ENCODE assay signal across 13 cellular contexts in genomic region chr15:38560456-38560926, GRCh38. TPM values are rescaled to one million over a fixed set of nuclear protein-coding genes. Genes with fewer than 3 reads are reported as not detected.
DNase-seq lines count a peak whose midpoint lies in the region; ATAC-seq lines count a peak whose summit lies in the region.
"Had no signal": no experiment of that assay in that cellular context is flagged by ENCODE, and none has a peak within 500 bp of the region (broad histone marks: within the 10 kb centered on the region; RNA-seq: fewer than 3 reads in every experiment).

No MANE protein-coding gene starts in this region.

- H3K4me3 Mint-ChIP-seq in activated T-cell treated with anti-CD3 and anti-CD28 coated beads, Interleukin-2, amount 50 U/mL, for 4 hours, result peak overlapping the region; percentile 96
- H3K4me3 Mint-ChIP-seq in activated CD8-positive, alpha-beta T cell treated with anti-CD3 and anti-CD28 coated beads, Interleukin-2, amount 10 ng/mL, durations not matched to agents 7 days and 5 days, result peak overlapping the region; percentile 94
- H3K4me3 Mint-ChIP-seq in stimulated activated naive B cell treated with anti-CD40 and anti-IgM and Interleukin-4, amounts not matched to agents 10 μg/mL and 1 μg/mL and 100 μg/mL, for 72 hours, result no peak overlapping the region

- H3K27ac Mint-ChIP-seq in activated CD8-positive, alpha-beta T cell treated with anti-CD3 and anti-CD28 coated beads, Interleukin-2, amount 10 ng/mL, durations not matched to agents 7 days and 5 days, result peak overlapping the region; percentile 93
- H3K27ac Mint-ChIP-seq in stimulated activated naive B cell treated with anti-CD40 and anti-IgM and Interleukin-4, amounts not matched to agents 10 μg/mL and 1 μg/mL and 100 μg/mL, for 72 hours, result peak overlapping the region; percentile 47

- DNase-seq in activated T-cell treated with anti-CD3 and anti-CD28 coated beads, Interleukin-2, amount 50 U/mL, for 4 hours, result no peak
- DNase-seq in activated T-cell treated with anti-CD3 and anti-CD28 coated beads, Interleukin-2, amount 50 U/mL, for 1 hour, result no peak
- no peak for DNase-seq in activated CD8-positive, alpha-beta T cell treated with anti-CD3 and anti-CD28 coated beads, Interleukin-2, amount 10 ng/mL, durations not matched to agents 7 days and 5 days
- no peak for DNase-seq in stimulated activated naive B cell treated with anti-CD40 and anti-IgM and Interleukin-4, amounts not matched to agents 10 μg/mL and 1 μg/mL and 100 μg/mL, for 72 hours
- no peak for DNase-seq in stimulated activated CD8-positive, alpha-beta memory T cell treated with anti-CD3 and anti-CD28 coated beads, Interleukin-4, amount 100 ng/mL, for 48 hours
- DNase-seq: ACHN; activated effector memory CD4-positive, alpha-beta T cell treated with Interleukin-2 at 50 U/mL for 16 hours; NCI-H2029 treated with DMSO at 0.1 percent for 48 hours; PC-3; T1000 had no signal

- peak; percentile 19 to 24 for ATAC-seq in activated T-cell treated with anti-CD3 and anti-CD28 coated beads, Interleukin-2, amount 50 U/mL, for 4 hours
- ATAC-seq in HG02870 (IDR thresholded peaks at IDR 0.05; ENCODE audit: unreplicated experiment) (peak; percentile 35), GM21423 (IDR thresholded peaks at IDR 0.05; ENCODE audit: unreplicated experiment) (no peak), HG03457 (IDR thresholded peaks at IDR 0.05; ENCODE audit: unreplicated experiment) (no peak)
- no peak for ATAC-seq in activated CD8-positive, alpha-beta T cell treated with anti-CD3 and anti-CD28 coated beads, Interleukin-2, amount 10 ng/mL, durations not matched to agents 7 days and 5 days
- ATAC-seq in stimulated activated naive B cell treated with anti-CD40 and anti-IgM and Interleukin-4, amounts not matched to agents 10 μg/mL and 1 μg/mL and 100 μg/mL, for 72 hours (replicated peaks), result no peak
- ATAC-seq: PC-3 had no signal

- peaks cover 54% of the 10 kb centered on the region for H3K36me3 Mint-ChIP-seq in activated T-cell treated with anti-CD3 and anti-CD28 coated beads, Interleukin-2, amount 50 U/mL, for 4 hours (ENCODE audit: insufficient read depth)
- H3K36me3 Mint-ChIP-seq in activated CD8-positive, alpha-beta T cell treated with anti-CD3 and anti-CD28 coated beads, Interleukin-2, amount 10 ng/mL, durations not matched to agents 7 days and 5 days (ENCODE audit: low read depth), result peaks cover 83% of the 10 kb centered on the region
- peaks cover 28 to 30% of the 10 kb centered on the region in 2 donors for H3K36me3 Mint-ChIP-seq in stimulated activated naive B cell treated with anti-CD40 and anti-IgM and Interleukin-4, amounts not matched to agents 10 μg/mL and 1 μg/mL and 100 μg/mL, for 72 hours

- POLR2A ChIA-PET in activated CD8-positive, alpha-beta T cell treated with anti-CD3 and anti-CD28 coated beads, Interleukin-2, amount 10 ng/mL, durations not matched to agents 7 days and 5 days (lab: Charles Lee), result interaction anchor here (0.6 to 9.4 kb wide), 11 partner anchors 12 to 139 kb away, joined by 3 to 336 read pairs (median 4); partner anchors contain the start of gene FAM98B

- CTCF ChIA-PET in activated CD8-positive, alpha-beta T cell treated with anti-CD3 and anti-CD28 coated beads, Interleukin-2, amount 10 ng/mL, durations not matched to agents 7 days and 5 days (lab: Charles Lee), result interaction anchor here (0.8 to 9.3 kb wide), 13 partner anchors 8 to 138 kb away, joined by 3 to 572 read pairs (median 7); no protein-coding TSS in a partner anchor

- no peaks in the 10 kb centered on the region for H3K9me3 Mint-ChIP-seq in activated T-cell treated with anti-CD3 and anti-CD28 coated beads, Interleukin-2, amount 50 U/mL, for 4 hours
- no peaks in the 10 kb centered on the region for H3K9me3 Mint-ChIP-seq in activated CD8-positive, alpha-beta T cell treated with anti-CD3 and anti-CD28 coated beads, Interleukin-2, amount 10 ng/mL, durations not matched to agents 7 days and 5 days (ENCODE audit: insufficient read depth)
- no peaks in the 10 kb centered on the region for H3K9me3 Mint-ChIP-seq in stimulated activated naive B cell treated with anti-CD40 and anti-IgM and Interleukin-4, amounts not matched to agents 10 μg/mL and 1 μg/mL and 100 μg/mL, for 72 hours

- H3K27me3 Mint-ChIP-seq in activated T-cell treated with anti-CD3 and anti-CD28 coated beads, Interleukin-2, amount 50 U/mL, for 4 hours (ENCODE audit: low read depth), result no peaks in the 10 kb centered on the region
- no peaks in the 10 kb centered on the region for H3K27me3 Mint-ChIP-seq in activated CD8-positive, alpha-beta T cell treated with anti-CD3 and anti-CD28 coated beads, Interleukin-2, amount 10 ng/mL, durations not matched to agents 7 days and 5 days (ENCODE audit: low read depth)
- no peaks in the 10 kb centered on the region for H3K27me3 Mint-ChIP-seq in stimulated activated naive B cell treated with anti-CD40 and anti-IgM and Interleukin-4, amounts not matched to agents 10 μg/mL and 1 μg/mL and 100 μg/mL, for 72 hours

- H3K4me1 Mint-ChIP-seq in activated T-cell treated with anti-CD3 and anti-CD28 coated beads, Interleukin-2, amount 50 U/mL, for 4 hours (ENCODE audit: low read depth), result peaks cover 86% of the 10 kb centered on the region
- H3K4me1 Mint-ChIP-seq in activated CD8-positive, alpha-beta T cell treated with anti-CD3 and anti-CD28 coated beads, Interleukin-2, amount 10 ng/mL, durations not matched to agents 7 days and 5 days (ENCODE audit: low read depth), result peaks cover 74% of the 10 kb centered on the region
- peaks cover 31 to 80% of the 10 kb centered on the region in 2 donors for H3K4me1 Mint-ChIP-seq in stimulated activated naive B cell treated with anti-CD40 and anti-IgM and Interleukin-4, amounts not matched to agents 10 μg/mL and 1 μg/mL and 100 μg/mL, for 72 hours

RNA-seq across cellular contexts. Expression of gene RASGRP1, which starts 4.1 kb away (rescaled TPM):
- 10 to 100 TPM; 36.9 to 55.5 (median 47.6) TPM for total RNA-seq in activated T-cell treated with anti-CD3 and anti-CD28 coated beads, Interleukin-2, amount 50 U/mL, for 4 hours
- 100 to 1,000 TPM; 161 to 165 TPM for total RNA-seq in activated CD8-positive, alpha-beta T cell treated with anti-CD3 and anti-CD28 coated beads, Interleukin-2, amount 10 ng/mL, durations not matched to agents 7 days and 5 days
- total RNA-seq: PC-3 had no signal

Comparison
In these comparisons a context has a peak if more than half of its experiments do, and no peak if none do; other contexts are left out.
1. ATAC-seq: peak in activated T-cell treated with anti-CD3 and anti-CD28 coated beads, Interleukin-2, amount 50 U/mL, for 4 hours (2 of 2) and HG02870 (single experiment); none in activated CD8-positive, alpha-beta T cell treated with anti-CD3 and anti-CD28 coated beads, Interleukin-2, amount 10 ng/mL, durations not matched to agents 7 days and 5 days (single experiment), stimulated activated naive B cell treated with anti-CD40 and anti-IgM and Interleukin-4, amounts not matched to agents 10 μg/mL and 1 μg/mL and 100 μg/mL, for 72 hours (0 of 2), GM21423 (single experiment) and HG03457 (single experiment).
2. H3K4me3 Mint-ChIP-seq: peak in activated T-cell treated with anti-CD3 and anti-CD28 coated beads, Interleukin-2, amount 50 U/mL, for 4 hours (single experiment) and activated CD8-positive, alpha-beta T cell treated with anti-CD3 and anti-CD28 coated beads, Interleukin-2, amount 10 ng/mL, durations not matched to agents 7 days and 5 days (single experiment); none in stimulated activated naive B cell treated with anti-CD40 and anti-IgM and Interleukin-4, amounts not matched to agents 10 μg/mL and 1 μg/mL and 100 μg/mL, for 72 hours (0 of 2).